In genomic region chr1:36489258-36490051, GRCh38 we compare ENCODE assay signal across 3 cellular contexts. TPM values are rescaled to one million over a fixed set of nuclear protein-coding genes. Genes with fewer than 3 reads are reported as not detected.
"Had no signal": no experiment of that assay in that cellular context is flagged by ENCODE, and none has a peak within 500 bp of the region (broad histone marks: within the 10 kb centered on the region; RNA-seq: fewer than 3 reads in every experiment).

No MANE protein-coding gene starts in this region.

RNA-seq across cellular contexts. Expression of gene CSF3R, which starts 6.7 kb away (rescaled TPM):
- total RNA-seq: dermis blood vessel endothelial cell, glomerular endothelial cell, lung microvascular endothelial cell had no signal
